Comparison of ENCODE assay signal across 1 cellular context in genomic region chr5:132829742-132830435, GRCh38.
TF ChIP-seq lines count a peak whose summit lies in the region.

No MANE protein-coding gene starts in this region.

TF ChIP-seq in HepG2, 621 proteins besides CTCF, POLR2A, EP300 and RAD21 (continued from another document and continues in another):
- TF ChIP-seq MTA1 (CRISPR knock-in tag; IDR thresholded peaks at IDR 0.05; ENCODE audit: borderline replicate concordance), result no peak
- TF ChIP-seq ATF6 (CRISPR knock-in tag; conservative IDR thresholded peaks at IDR 0.05), result no peak
- no peak for TF ChIP-seq ATF3 (CRISPR knock-in tag; IDR thresholded peaks at IDR 0.05)
- peak; percentile 70; the same call in 1 of the 2 replicates for TF ChIP-seq HOXA3 (CRISPR knock-in tag; IDR thresholded peaks at IDR 0.05)
- TF ChIP-seq WIZ (CRISPR knock-in tag; IDR thresholded peaks at IDR 0.05), result 0 out of 2 replicates have a peak, but pooled peaks have one; percentile 35
- peak; percentile 39 for TF ChIP-seq ZNF138 (CRISPR knock-in tag; IDR thresholded peaks at IDR 0.05; ENCODE audit: low read depth)
- no peak for TF ChIP-seq ZKSCAN1 (IDR thresholded peaks at IDR 0.05; ENCODE audit: low read length)
- TF ChIP-seq ZNF850 (CRISPR knock-in tag; conservative IDR thresholded peaks at IDR 0.05), result no peak
- no peak for TF ChIP-seq ZMYM4 (CRISPR knock-in tag; IDR thresholded peaks at IDR 0.05)
- no peak for TF ChIP-seq ZNF678 (CRISPR knock-in tag; IDR thresholded peaks at IDR 0.05)
- no peak for TF ChIP-seq ZNF761 (CRISPR knock-in tag; conservative IDR thresholded peaks at IDR 0.05)
- TF ChIP-seq SMC3 (IDR thresholded peaks at IDR 0.05; ENCODE audit: low read length), result peak; percentile 27; the same call in 1 of the 2 replicates
- peak; percentile 55 for TF ChIP-seq ZNF781 (CRISPR knock-in tag; IDR thresholded peaks at IDR 0.05; ENCODE audit: borderline replicate concordance, not compliant biosample characterization)
- TF ChIP-seq MIER3 (CRISPR knock-in tag; IDR thresholded peaks at IDR 0.05; ENCODE audit: borderline replicate concordance), result no peak
- TF ChIP-seq CENPBD1 (CRISPR knock-in tag; IDR thresholded peaks at IDR 0.05; ENCODE audit: borderline replicate concordance, low read depth), result no peak
- TF ChIP-seq AGO1 (IDR thresholded peaks at IDR 0.05; ENCODE audit: low read depth, low read length, poor library complexity, severe bottlenecking), result peak; percentile 54
- no peak for TF ChIP-seq TBL1XR1 (IDR thresholded peaks at IDR 0.05; ENCODE audit: borderline replicate concordance, low read length, partially characterized antibody)
- TF ChIP-seq THAP8 (CRISPR knock-in tag; IDR thresholded peaks at IDR 0.05; ENCODE audit: borderline replicate concordance), result peak; percentile 0; the same call in 1 of the 2 replicates
- TF ChIP-seq ARID4A (CRISPR knock-in tag; IDR thresholded peaks at IDR 0.05; ENCODE audit: borderline replicate concordance), result peak; percentile 75; the same call in 1 of the 2 replicates
- no peak for TF ChIP-seq SIX1 (CRISPR knock-in tag; IDR thresholded peaks at IDR 0.05; ENCODE audit: borderline replicate concordance)
- TF ChIP-seq USF2 (IDR thresholded peaks at IDR 0.05; ENCODE audit: low read depth, low read length), result no peak
- TF ChIP-seq USF2 (CRISPR knock-in tag; IDR thresholded peaks at IDR 0.05; ENCODE audit: borderline replicate concordance), result no peak; the same call in 1 of the 2 replicates
- no peak for TF ChIP-seq ZNF576 (CRISPR knock-in tag; IDR thresholded peaks at IDR 0.05)
- TF ChIP-seq ZBTB3 (CRISPR knock-in tag; IDR thresholded peaks at IDR 0.05; ENCODE audit: borderline replicate concordance, low read depth), result no peak
- TF ChIP-seq ZNF629 (CRISPR knock-in tag; conservative IDR thresholded peaks at IDR 0.05), result peak; percentile 43; the same call in 1 of the 2 replicates
- TF ChIP-seq CREM (IDR thresholded peaks at IDR 0.05), result no peak
- no peak for TF ChIP-seq CREM (CRISPR knock-in tag; IDR thresholded peaks at IDR 0.05)
- 0 out of 2 replicates have a peak, but pooled peaks have one; percentile 36 for TF ChIP-seq ZFP37 (CRISPR knock-in tag; IDR thresholded peaks at IDR 0.05; ENCODE audit: borderline replicate concordance)
- TF ChIP-seq ZNF580 (CRISPR knock-in tag; IDR thresholded peaks at IDR 0.05; ENCODE audit: borderline replicate concordance, low read depth), result 0 out of 2 replicates have a peak, but pooled peaks have one; percentile 19
- TF ChIP-seq UBTF (CRISPR knock-in tag; IDR thresholded peaks at IDR 0.05), result peak; percentile 69; the same call in 1 of the 2 replicates
- TF ChIP-seq SCMH1 (CRISPR knock-in tag; IDR thresholded peaks at IDR 0.05; ENCODE audit: borderline replicate concordance), result no peak
- TF ChIP-seq KLF15 (CRISPR knock-in tag; IDR thresholded peaks at IDR 0.05; ENCODE audit: borderline replicate concordance), result 0 out of 2 replicates have a peak, but pooled peaks have one; percentile 68
- TF ChIP-seq ZNF275 (CRISPR knock-in tag; IDR thresholded peaks at IDR 0.05; ENCODE audit: borderline replicate concordance), result 0 out of 2 replicates have a peak, but pooled peaks have one; percentile 15
- TF ChIP-seq RFX5 (IDR thresholded peaks at IDR 0.05; ENCODE audit: low read depth, low read length), result no peak
- TF ChIP-seq PPARG (CRISPR knock-in tag; conservative IDR thresholded peaks at IDR 0.05), result no peak
- TF ChIP-seq DMAP1 (CRISPR knock-in tag; IDR thresholded peaks at IDR 0.05), result no peak; the same call in 1 of the 2 replicates
- no peak for TF ChIP-seq ZBTB38 (CRISPR knock-in tag; IDR thresholded peaks at IDR 0.05)
- no peak for TF ChIP-seq GLMP (CRISPR knock-in tag; IDR thresholded peaks at IDR 0.05; ENCODE audit: borderline replicate concordance)
- no peak for TF ChIP-seq MEF2D (CRISPR knock-in tag; IDR thresholded peaks at IDR 0.05)
- peak; percentile 54 for TF ChIP-seq PTBP1 (IDR thresholded peaks at IDR 0.05; ENCODE audit: low read depth, low read length, poor library complexity, severe bottlenecking)
- no peak for TF ChIP-seq MIER2 (CRISPR knock-in tag; IDR thresholded peaks at IDR 0.05)
- TF ChIP-seq ZHX1 (CRISPR knock-in tag; IDR thresholded peaks at IDR 0.05; ENCODE audit: low read depth), result peak; percentile 40; the same call in 1 of the 2 replicates
- TF ChIP-seq NR1H2 (CRISPR knock-in tag; IDR thresholded peaks at IDR 0.05; ENCODE audit: borderline replicate concordance, low read depth), result no peak
